In the genomic region with DNA sequence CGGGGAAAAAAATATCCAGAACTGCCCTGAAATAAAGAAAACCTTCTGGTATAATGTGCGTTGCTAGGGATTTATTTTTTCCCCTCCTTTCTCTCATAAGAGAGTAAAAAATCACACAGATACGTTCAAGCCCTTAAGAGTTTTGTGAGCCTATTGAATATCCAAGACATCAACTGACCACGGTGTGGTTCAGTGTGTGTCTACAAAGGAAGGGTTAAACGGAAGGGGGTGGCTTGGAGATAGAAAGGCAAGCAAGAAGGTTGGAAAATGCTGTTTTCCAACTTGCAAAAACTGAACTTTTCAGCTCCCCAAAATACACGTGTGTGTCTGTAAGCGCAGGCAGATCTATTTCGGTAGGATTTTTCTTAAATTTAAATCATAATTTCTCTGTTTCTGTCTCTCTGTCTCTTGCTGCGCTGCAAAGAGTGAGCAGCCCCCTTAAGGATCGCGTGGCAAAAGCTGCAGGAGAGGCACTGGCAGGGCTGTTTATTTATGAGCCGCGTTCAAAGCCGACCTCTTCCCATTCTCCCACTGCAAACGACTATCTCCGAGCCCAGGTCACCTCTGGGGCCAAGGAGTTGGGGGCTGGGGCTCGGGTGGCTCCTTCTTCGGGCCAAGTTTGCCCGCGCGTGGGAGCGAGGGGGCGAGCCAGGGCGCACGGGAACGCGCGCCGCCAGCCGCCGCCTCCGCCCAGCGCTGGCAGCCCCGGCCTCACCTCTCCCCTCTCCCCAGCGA, we compare ENCODE assay signal across 8 cellular contexts. TPM values are rescaled to one million over a fixed set of nuclear protein-coding genes. Genes with fewer than 3 reads are reported as not detected.
DNase-seq lines count a peak whose midpoint lies in the region; ATAC-seq and TF ChIP-seq lines count a peak whose summit lies in the region.

No MANE protein-coding gene starts in this region.

- no peaks in the 10 kb centered on the region for H3K36me3 Mint-ChIP-seq in activated CD4-positive, alpha-beta T cell treated with anti-CD3 and anti-CD28 coated beads, Interleukin-2, amount 10 ng/mL, durations not matched to agents 7 days and 5 days (ENCODE audit: low read depth)
- no peaks in the 10 kb centered on the region for H3K36me3 Mint-ChIP-seq in activated CD4-positive, alpha-beta T cell treated with anti-CD3 and anti-CD28 coated beads for 36 hours (ENCODE audit: low read depth)

- peak overlapping the region in 6 of 21 experiments; percentile 9 to 70 (median 38) for H3K27ac ChIP-seq in skin epidermis

- TF ChIP-seq CTCF in fibroblast of pulmonary artery (IDR thresholded peaks at IDR 0.05; ENCODE audit: low read length, missing control alignments) = no peak

- no peak overlapping the region for H3K27ac Mint-ChIP-seq in activated CD4-positive, alpha-beta T cell treated with anti-CD3 and anti-CD28 coated beads, Interleukin-2, amount 10 ng/mL, durations not matched to agents 7 days and 5 days
- no peak overlapping the region for H3K27ac Mint-ChIP-seq in activated CD4-positive, alpha-beta T cell treated with anti-CD3 and anti-CD28 coated beads for 36 hours

- H3K4me3 ChIP-seq in fibroblast of pulmonary artery (replicated peaks; ENCODE audit: low read depth, low read length) (peak overlapping the region; percentile 80), skin epidermis (peak overlapping the region; percentile 27 to 56 (median 44))

- ATAC-seq in activated CD4-positive, alpha-beta T cell treated with anti-CD3 and anti-CD28 coated beads for 36 hours = no peak
- ATAC-seq in GM21723 (IDR thresholded peaks at IDR 0.05; ENCODE audit: unreplicated experiment) = no peak

- H3K4me3 Mint-ChIP-seq in activated CD4-positive, alpha-beta T cell treated with anti-CD3 and anti-CD28 coated beads, Interleukin-2, amount 10 ng/mL, durations not matched to agents 7 days and 5 days = peak overlapping the region; percentile 34
- no peak overlapping the region for H3K4me3 Mint-ChIP-seq in activated CD4-positive, alpha-beta T cell treated with anti-CD3 and anti-CD28 coated beads for 36 hours

- no peak for DNase-seq in activated CD4-positive, alpha-beta T cell treated with anti-CD3 and anti-CD28 coated beads, Interleukin-2, amount 10 ng/mL, durations not matched to agents 7 days and 5 days
- no peak for DNase-seq in activated CD4-positive, alpha-beta T cell treated with anti-CD3 and anti-CD28 coated beads for 36 hours
- DNase-seq in NCI-H2227 treated with DMSO at 0.1 percent for 48 hours (lab: John Stamatoyannopoulos, UW) (peak; percentile 64), fibroblast of pulmonary artery (ENCODE audit: low read depth) (peak; percentile 43), cerebellar cortex (ENCODE audit: low spot score) (no peak), pons (ENCODE audit: low spot score) (no peak)

- no peaks in the 10 kb centered on the region for H3K9me3 Mint-ChIP-seq in activated CD4-positive, alpha-beta T cell treated with anti-CD3 and anti-CD28 coated beads, Interleukin-2, amount 10 ng/mL, durations not matched to agents 7 days and 5 days
- H3K9me3 Mint-ChIP-seq in activated CD4-positive, alpha-beta T cell treated with anti-CD3 and anti-CD28 coated beads for 36 hours (ENCODE audit: low read depth) = no peaks in the 10 kb centered on the region

- peaks cover 8% of the 10 kb centered on the region for H3K4me1 Mint-ChIP-seq in activated CD4-positive, alpha-beta T cell treated with anti-CD3 and anti-CD28 coated beads, Interleukin-2, amount 10 ng/mL, durations not matched to agents 7 days and 5 days
- peaks cover 7% of the 10 kb centered on the region for H3K4me1 Mint-ChIP-seq in activated CD4-positive, alpha-beta T cell treated with anti-CD3 and anti-CD28 coated beads for 36 hours

- peaks cover 50% of the 10 kb centered on the region for H3K27me3 Mint-ChIP-seq in activated CD4-positive, alpha-beta T cell treated with anti-CD3 and anti-CD28 coated beads, Interleukin-2, amount 10 ng/mL, durations not matched to agents 7 days and 5 days
- peaks cover 46% of the 10 kb centered on the region for H3K27me3 Mint-ChIP-seq in activated CD4-positive, alpha-beta T cell treated with anti-CD3 and anti-CD28 coated beads for 36 hours

- CTCF ChIA-PET in activated CD4-positive, alpha-beta T cell treated with anti-CD3 and anti-CD28 coated beads, Interleukin-2, amount 10 ng/mL, durations not matched to agents 7 days and 5 days (lab: Charles Lee) = no interaction called here
- CTCF ChIA-PET in activated CD4-positive, alpha-beta T cell treated with anti-CD3 and anti-CD28 coated beads for 36 hours (lab: Charles Lee) = no interaction called here

- POLR2A ChIA-PET in activated CD4-positive, alpha-beta T cell treated with anti-CD3 and anti-CD28 coated beads, Interleukin-2, amount 10 ng/mL, durations not matched to agents 7 days and 5 days (lab: Charles Lee) = no interaction called here
- POLR2A ChIA-PET in activated CD4-positive, alpha-beta T cell treated with anti-CD3 and anti-CD28 coated beads for 36 hours (lab: Charles Lee) = no interaction called here

- intact Hi-C loops in activated CD4-positive, alpha-beta T cell treated with anti-CD3 and anti-CD28 coated beads for 36 hours (cut with DNase I, micrococcal nuclease) = no loop called here

RNA-seq across cellular contexts. Expression of a gene that starts 0.5 kb away (rescaled TPM):
- total RNA-seq in activated CD4-positive, alpha-beta T cell treated with anti-CD3 and anti-CD28 coated beads, Interleukin-2, amount 10 ng/mL, durations not matched to agents 7 days and 5 days = not detected
- total RNA-seq in activated CD4-positive, alpha-beta T cell treated with anti-CD3 and anti-CD28 coated beads for 36 hours = not detected

Comparison
In these comparisons a context has a peak if more than half of its experiments do, and no peak if none do; other contexts are left out.
1. DNase-seq: peak in NCI-H2227 treated with DMSO at 0.1 percent for 48 hours (single experiment) and fibroblast of pulmonary artery (single experiment); none in activated CD4-positive, alpha-beta T cell treated with anti-CD3 and anti-CD28 coated beads, Interleukin-2, amount 10 ng/mL, durations not matched to agents 7 days and 5 days (single experiment), activated CD4-positive, alpha-beta T cell treated with anti-CD3 and anti-CD28 coated beads for 36 hours (single experiment), cerebellar cortex (single experiment) and pons (single experiment).